Comparison of ENCODE assay signal across 1 cellular context in the genomic region with DNA sequence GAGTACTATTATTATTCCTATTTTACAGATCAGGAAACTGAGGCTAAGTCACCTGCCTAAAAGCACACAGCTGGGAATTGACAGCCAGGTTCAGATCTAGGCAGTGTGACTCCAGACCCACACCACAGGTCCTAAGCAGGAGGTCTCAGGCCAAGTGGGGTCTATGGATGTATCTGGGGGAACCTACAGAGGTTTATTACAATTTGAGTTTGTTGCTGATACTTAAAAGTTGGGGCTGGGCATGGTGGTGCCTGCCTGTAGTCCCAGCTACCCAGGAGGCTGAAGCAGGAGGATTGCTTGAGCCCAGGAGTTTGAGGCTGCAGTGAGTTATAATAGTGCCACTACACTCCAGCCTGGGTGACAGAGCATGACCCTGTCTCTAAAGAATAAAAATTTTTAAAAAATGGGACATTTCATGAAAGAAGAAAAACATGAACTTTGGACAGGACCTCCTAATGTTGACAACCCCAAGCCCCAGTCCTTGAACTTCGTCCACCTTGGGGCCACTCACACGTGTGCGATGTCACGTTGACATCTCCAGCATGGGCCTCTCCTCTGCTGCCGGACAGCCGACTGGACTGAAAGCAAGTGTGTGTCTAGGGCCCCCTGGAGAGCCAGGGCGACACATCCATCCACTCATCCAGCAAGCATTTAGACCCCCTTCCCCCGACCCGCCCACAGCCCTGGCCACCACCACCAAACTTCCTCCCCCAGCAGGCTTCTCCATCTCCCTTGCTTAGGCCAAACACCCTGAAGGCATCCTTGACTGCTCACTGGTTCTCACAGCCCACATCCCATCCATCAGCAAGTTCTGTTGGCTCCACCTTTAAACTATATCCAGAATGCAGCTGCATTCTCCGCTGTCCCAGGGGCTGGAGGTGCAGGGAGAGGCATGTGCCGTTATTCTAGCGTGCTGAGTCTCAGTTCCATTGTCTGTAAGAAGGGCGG.
TF ChIP-seq lines count a peak whose summit lies in the region.

No MANE protein-coding gene starts in this region.

TF ChIP-seq in HepG2, 621 proteins besides CTCF, POLR2A, EP300 and RAD21 (continued from another document and continues in another):
- TF ChIP-seq PCBP2 (optimal IDR thresholded peaks at IDR 0.05; ENCODE audit: low read depth, low read length, poor library complexity, severe bottlenecking) (no peak), HHEX (CRISPR knock-in tag; IDR thresholded peaks at IDR 0.05) (peak; percentile 91), ELF1 (CRISPR knock-in tag; IDR thresholded peaks at IDR 0.05) (peak; percentile 70; the same call in 1 of the 2 replicates), ATF7 (IDR thresholded peaks at IDR 0.05) (no peak), ATF7 (CRISPR knock-in tag; IDR thresholded peaks at IDR 0.05) (peak; percentile 93; the same call in 1 of the 2 replicates), ZNF776 (CRISPR knock-in tag; IDR thresholded peaks at IDR 0.05) (peak; percentile 76; the same call in 1 of the 2 replicates), NCOA5 (CRISPR knock-in tag; IDR thresholded peaks at IDR 0.05) (no peak), SNAI1 (CRISPR knock-in tag; IDR thresholded peaks at IDR 0.05; ENCODE audit: borderline replicate concordance) (no peak), ZNF670 (CRISPR knock-in tag; IDR thresholded peaks at IDR 0.05; ENCODE audit: borderline replicate concordance) (0 out of 2 replicates have a peak, but pooled peaks have one; percentile 56), SP140L (CRISPR knock-in tag; IDR thresholded peaks at IDR 0.05; ENCODE audit: borderline replicate concordance) (peak; percentile 73), GPN1 (CRISPR knock-in tag; IDR thresholded peaks at IDR 0.05; ENCODE audit: borderline replicate concordance) (no peak), HNRNPH1 (optimal IDR thresholded peaks at IDR 0.05; ENCODE audit: low read depth, low read length) (no peak), ZFYVE20 (CRISPR knock-in tag; IDR thresholded peaks at IDR 0.05; ENCODE audit: borderline replicate concordance, low read depth) (no peak), ZKSCAN1 (IDR thresholded peaks at IDR 0.05; ENCODE audit: low read length) (no peak; the same call in 1 of the 2 replicates), MBNL3 (CRISPR knock-in tag; conservative IDR thresholded peaks at IDR 0.05) (no peak), MLLT10 (CRISPR knock-in tag; IDR thresholded peaks at IDR 0.05) (no peak), ZNF556 (CRISPR knock-in tag; IDR thresholded peaks at IDR 0.05; ENCODE audit: borderline replicate concordance) (peak; percentile 95), ZFP41 (CRISPR knock-in tag; IDR thresholded peaks at IDR 0.05; ENCODE audit: borderline replicate concordance) (no peak; the same call in none of the 2 replicates), CENPX (CRISPR knock-in tag; IDR thresholded peaks at IDR 0.05) (no peak), ZSCAN20 (CRISPR knock-in tag; IDR thresholded peaks at IDR 0.05; ENCODE audit: borderline replicate concordance) (no peak), HNF4A (CRISPR knock-in tag; IDR thresholded peaks at IDR 0.05) (peak; percentile 100), SMAD1 (CRISPR knock-in tag; IDR thresholded peaks at IDR 0.05; ENCODE audit: borderline replicate concordance, low read depth) (peak; percentile 91; the same call in 1 of the 2 replicates), KLF12 (CRISPR knock-in tag; IDR thresholded peaks at IDR 0.05; ENCODE audit: borderline replicate concordance) (peak; percentile 65; the same call in 1 of the 2 replicates), ZC3H4 (CRISPR knock-in tag; IDR thresholded peaks at IDR 0.05; ENCODE audit: borderline replicate concordance) (peak; percentile 87), SMARCE1 (IDR thresholded peaks at IDR 0.05; ENCODE audit: borderline replicate concordance) (no peak), SPEN (CRISPR knock-in tag; IDR thresholded peaks at IDR 0.05; ENCODE audit: low read depth) (peak; percentile 98), NRL (CRISPR knock-in tag; IDR thresholded peaks at IDR 0.05; ENCODE audit: borderline replicate concordance) (no peak), TBX2 (CRISPR knock-in tag; IDR thresholded peaks at IDR 0.05; ENCODE audit: borderline replicate concordance) (peak; percentile 99), ADNP (CRISPR knock-in tag; IDR thresholded peaks at IDR 0.05) (peak; percentile 87), ZNF619 (CRISPR knock-in tag; IDR thresholded peaks at IDR 0.05) (peak; percentile 77), TARDBP (CRISPR knock-in tag; IDR thresholded peaks at IDR 0.05) (peak; percentile 100)
- TF ChIP-seq, protein P1, sequence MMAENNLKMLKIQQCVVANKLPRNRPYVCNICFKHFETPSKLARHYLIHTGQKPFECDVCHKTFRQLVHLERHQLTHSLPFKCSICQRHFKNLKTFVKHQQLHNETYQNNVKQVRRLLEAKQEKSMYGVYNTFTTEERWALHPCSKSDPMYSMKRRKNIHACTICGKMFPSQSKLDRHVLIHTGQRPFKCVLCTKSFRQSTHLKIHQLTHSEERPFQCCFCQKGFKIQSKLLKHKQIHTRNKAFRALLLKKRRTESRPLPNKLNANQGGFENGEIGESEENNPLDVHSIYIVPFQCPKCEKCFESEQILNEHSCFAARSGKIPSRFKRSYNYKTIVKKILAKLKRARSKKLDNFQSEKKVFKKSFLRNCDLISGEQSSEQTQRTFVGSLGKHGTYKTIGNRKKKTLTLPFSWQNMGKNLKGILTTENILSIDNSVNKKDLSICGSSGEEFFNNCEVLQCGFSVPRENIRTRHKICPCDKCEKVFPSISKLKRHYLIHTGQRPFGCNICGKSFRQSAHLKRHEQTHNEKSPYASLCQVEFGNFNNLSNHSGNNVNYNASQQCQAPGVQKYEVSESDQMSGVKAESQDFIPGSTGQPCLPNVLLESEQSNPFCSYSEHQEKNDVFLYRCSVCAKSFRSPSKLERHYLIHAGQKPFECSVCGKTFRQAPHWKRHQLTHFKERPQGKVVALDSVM (CRISPR knock-in tag; IDR thresholded peaks at IDR 0.05), result peak; percentile 100
- TF ChIP-seq, protein P2, sequence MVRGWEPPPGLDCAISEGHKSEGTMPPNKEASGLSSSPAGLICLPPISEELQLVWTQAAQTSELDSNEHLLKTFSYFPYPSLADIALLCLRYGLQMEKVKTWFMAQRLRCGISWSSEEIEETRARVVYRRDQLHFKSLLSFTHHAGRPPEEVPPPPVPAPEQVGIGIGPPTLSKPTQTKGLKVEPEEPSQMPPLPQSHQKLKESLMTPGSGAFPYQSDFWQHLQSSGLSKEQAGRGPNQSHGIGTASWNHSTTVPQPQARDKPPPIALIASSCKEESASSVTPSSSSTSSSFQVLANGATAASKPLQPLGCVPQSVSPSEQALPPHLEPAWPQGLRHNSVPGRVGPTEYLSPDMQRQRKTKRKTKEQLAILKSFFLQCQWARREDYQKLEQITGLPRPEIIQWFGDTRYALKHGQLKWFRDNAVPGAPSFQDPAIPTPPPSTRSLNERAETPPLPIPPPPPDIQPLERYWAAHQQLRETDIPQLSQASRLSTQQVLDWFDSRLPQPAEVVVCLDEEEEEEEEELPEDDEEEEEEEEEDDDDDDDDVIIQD (CRISPR knock-in tag; IDR thresholded peaks at IDR 0.05; ENCODE audit: low read depth), result peak; percentile 84
- TF ChIP-seq, protein P3, sequence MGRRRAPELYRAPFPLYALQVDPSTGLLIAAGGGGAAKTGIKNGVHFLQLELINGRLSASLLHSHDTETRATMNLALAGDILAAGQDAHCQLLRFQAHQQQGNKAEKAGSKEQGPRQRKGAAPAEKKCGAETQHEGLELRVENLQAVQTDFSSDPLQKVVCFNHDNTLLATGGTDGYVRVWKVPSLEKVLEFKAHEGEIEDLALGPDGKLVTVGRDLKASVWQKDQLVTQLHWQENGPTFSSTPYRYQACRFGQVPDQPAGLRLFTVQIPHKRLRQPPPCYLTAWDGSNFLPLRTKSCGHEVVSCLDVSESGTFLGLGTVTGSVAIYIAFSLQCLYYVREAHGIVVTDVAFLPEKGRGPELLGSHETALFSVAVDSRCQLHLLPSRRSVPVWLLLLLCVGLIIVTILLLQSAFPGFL (CRISPR knock-in tag; IDR thresholded peaks at IDR 0.05), result no peak
- TF ChIP-seq, protein P4, sequence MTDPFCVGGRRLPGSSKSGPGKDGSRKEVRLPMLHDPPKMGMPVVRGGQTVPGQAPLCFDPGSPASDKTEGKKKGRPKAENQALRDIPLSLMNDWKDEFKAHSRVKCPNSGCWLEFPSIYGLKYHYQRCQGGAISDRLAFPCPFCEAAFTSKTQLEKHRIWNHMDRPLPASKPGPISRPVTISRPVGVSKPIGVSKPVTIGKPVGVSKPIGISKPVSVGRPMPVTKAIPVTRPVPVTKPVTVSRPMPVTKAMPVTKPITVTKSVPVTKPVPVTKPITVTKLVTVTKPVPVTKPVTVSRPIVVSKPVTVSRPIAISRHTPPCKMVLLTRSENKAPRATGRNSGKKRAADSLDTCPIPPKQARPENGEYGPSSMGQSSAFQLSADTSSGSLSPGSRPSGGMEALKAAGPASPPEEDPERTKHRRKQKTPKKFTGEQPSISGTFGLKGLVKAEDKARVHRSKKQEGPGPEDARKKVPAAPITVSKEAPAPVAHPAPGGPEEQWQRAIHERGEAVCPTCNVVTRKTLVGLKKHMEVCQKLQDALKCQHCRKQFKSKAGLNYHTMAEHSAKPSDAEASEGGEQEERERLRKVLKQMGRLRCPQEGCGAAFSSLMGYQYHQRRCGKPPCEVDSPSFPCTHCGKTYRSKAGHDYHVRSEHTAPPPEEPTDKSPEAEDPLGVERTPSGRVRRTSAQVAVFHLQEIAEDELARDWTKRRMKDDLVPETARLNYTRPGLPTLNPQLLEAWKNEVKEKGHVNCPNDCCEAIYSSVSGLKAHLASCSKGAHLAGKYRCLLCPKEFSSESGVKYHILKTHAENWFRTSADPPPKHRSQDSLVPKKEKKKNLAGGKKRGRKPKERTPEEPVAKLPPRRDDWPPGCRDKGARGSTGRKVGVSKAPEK (CRISPR knock-in tag; IDR thresholded peaks at IDR 0.05; ENCODE audit: borderline replicate concordance), result no peak
- TF ChIP-seq, protein P5, sequence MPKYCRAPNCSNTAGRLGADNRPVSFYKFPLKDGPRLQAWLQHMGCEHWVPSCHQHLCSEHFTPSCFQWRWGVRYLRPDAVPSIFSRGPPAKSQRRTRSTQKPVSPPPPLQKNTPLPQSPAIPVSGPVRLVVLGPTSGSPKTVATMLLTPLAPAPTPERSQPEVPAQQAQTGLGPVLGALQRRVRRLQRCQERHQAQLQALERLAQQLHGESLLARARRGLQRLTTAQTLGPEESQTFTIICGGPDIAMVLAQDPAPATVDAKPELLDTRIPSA (CRISPR knock-in tag; IDR thresholded peaks at IDR 0.05; ENCODE audit: borderline replicate concordance), result no peak
- TF ChIP-seq, protein P6, sequence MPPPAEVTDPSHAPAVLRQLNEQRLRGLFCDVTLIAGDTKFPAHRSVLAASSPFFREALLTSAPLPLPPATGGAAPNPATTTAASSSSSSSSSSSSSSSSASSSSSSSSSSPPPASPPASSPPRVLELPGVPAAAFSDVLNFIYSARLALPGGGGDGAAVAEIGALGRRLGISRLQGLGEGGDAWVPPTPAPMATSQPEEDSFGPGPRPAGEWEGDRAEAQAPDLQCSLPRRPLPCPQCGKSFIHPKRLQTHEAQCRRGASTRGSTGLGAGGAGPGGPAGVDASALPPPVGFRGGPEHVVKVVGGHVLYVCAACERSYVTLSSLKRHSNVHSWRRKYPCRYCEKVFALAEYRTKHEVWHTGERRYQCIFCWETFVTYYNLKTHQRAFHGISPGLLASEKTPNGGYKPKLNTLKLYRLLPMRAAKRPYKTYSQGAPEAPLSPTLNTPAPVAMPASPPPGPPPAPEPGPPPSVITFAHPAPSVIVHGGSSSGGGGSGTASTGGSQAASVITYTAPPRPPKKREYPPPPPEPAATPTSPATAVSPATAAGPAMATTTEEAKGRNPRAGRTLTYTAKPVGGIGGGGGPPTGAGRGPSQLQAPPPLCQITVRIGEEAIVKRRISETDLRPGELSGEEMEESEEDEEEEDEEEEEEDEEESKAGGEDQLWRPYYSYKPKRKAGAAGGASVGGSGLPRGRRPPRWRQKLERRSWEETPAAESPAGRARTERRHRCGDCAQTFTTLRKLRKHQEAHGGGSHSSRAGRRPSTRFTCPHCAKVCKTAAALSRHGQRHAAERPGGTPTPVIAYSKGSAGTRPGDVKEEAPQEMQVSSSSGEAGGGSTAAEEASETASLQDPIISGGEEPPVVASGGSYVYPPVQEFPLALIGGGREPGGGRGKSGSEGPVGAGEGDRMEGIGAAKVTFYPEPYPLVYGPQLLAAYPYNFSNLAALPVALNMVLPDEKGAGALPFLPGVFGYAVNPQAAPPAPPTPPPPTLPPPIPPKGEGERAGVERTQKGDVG (CRISPR knock-in tag; IDR thresholded peaks at IDR 0.05; ENCODE audit: borderline replicate concordance), result peak; percentile 90; the same call in 1 of the 2 replicates
- TF ChIP-seq, protein P7, sequence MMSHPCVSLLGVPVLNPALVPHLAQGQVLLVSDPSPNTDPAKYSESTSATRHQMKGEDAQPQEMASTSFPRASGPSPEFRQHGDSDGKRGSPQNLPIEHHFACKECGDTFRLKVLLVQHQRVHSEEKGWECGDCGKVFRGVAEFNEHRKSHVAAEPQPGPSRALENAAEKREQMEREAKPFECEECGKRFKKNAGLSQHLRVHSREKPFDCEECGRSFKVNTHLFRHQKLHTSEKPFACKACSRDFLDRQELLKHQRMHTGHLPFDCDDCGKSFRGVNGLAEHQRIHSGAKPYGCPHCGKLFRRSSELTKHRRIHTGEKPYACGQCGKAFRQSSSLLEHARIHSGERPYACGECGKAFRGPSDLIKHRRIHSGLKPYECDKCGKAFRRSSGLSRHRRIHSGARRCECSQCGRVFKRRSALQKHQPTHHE (CRISPR knock-in tag; IDR thresholded peaks at IDR 0.05; ENCODE audit: borderline replicate concordance), result peak; percentile 81; the same call in 1 of the 2 replicates
- TF ChIP-seq, protein P8, sequence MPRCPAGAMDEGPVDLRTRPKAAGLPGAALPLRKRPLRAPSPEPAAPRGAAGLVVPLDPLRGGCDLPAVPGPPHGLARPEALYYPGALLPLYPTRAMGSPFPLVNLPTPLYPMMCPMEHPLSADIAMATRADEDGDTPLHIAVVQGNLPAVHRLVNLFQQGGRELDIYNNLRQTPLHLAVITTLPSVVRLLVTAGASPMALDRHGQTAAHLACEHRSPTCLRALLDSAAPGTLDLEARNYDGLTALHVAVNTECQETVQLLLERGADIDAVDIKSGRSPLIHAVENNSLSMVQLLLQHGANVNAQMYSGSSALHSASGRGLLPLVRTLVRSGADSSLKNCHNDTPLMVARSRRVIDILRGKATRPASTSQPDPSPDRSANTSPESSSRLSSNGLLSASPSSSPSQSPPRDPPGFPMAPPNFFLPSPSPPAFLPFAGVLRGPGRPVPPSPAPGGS (CRISPR knock-in tag; IDR thresholded peaks at IDR 0.05), result peak; percentile 93
- TF ChIP-seq, protein P9, sequence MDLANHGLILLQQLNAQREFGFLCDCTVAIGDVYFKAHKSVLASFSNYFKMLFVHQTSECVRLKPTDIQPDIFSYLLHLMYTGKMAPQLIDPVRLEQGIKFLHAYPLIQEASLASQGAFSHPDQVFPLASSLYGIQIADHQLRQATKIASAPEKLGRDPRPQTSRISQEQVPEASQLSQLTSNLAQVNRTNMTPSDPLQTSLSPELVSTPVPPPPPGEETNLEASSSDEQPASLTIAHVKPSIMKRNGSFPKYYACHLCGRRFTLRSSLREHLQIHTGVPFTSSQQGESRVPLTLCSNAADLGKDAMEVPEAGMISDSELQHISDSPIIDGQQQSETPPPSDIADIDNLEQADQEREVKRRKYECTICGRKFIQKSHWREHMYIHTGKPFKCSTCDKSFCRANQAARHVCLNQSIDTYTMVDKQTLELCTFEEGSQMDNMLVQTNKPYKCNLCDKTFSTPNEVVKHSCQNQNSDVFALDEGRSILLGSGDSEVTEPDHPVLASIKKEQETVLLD (CRISPR knock-in tag; IDR thresholded peaks at IDR 0.05; ENCODE audit: low read depth), result no peak
- TF ChIP-seq, protein P10, sequence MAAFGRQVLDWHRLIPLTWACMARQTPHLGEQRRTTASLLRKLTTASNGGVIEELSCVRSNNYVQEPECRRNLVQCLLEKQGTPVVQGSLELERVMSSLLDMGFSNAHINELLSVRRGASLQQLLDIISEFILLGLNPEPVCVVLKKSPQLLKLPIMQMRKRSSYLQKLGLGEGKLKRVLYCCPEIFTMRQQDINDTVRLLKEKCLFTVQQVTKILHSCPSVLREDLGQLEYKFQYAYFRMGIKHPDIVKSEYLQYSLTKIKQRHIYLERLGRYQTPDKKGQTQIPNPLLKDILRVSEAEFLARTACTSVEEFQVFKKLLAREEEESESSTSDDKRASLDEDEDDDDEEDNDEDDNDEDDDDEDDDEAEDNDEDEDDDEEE (CRISPR knock-in tag; IDR thresholded peaks at IDR 0.05), result no peak
